Comparison of ENCODE assay signal across 1 cellular context in the genomic region with DNA sequence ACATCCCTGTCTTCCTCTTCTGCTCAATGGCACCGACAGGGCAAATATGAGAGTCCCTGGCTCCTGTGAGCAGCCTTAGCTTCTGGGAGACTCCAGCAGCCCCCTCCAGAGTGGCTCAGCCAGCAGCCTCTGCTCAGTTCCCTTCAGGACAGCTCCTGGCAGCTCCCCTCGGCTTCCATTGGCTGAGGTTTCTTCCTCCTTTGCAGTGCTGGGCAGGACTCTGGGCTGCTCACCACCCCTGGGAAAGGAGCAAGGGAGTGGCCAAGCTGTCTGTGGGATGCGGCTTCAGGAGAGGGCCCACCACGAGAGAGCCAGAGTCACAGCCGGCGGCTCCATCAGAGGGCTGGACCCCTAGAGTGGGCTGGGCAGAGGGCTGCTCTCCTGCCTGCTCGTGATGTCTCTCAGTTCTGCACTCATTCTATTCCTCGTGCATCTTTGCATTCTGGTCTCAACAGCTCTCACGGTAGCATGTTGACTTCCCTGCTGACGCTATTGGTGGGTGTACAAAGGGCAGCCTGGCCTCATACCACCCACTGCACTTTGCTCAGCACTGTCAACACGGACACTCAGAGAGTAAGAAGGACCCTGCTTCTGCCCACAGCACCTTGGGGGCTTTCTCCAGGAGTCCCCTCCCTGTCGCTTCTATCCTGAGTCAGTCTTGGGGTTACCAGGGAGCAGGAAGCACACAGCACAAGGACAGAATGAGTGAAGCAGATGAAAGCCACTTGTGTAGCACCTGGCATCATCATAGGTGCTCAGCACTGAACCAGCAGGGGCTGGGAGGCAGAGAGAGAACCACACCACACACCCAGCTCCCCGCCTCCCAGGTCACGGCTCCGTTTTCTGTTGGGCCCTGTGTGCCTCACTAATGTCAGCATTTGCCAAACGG.
TF ChIP-seq lines count a peak whose summit lies in the region.

No MANE protein-coding gene starts in this region.

TF ChIP-seq in HepG2, 621 proteins besides CTCF, POLR2A, EP300 and RAD21 (continued from another document):
- TF ChIP-seq CCAR2 (optimal IDR thresholded peaks at IDR 0.05; ENCODE audit: low read depth, low read length) (no peak), NFYB (CRISPR knock-in tag; IDR thresholded peaks at IDR 0.05) (no peak)
- TF ChIP-seq, protein P1, sequence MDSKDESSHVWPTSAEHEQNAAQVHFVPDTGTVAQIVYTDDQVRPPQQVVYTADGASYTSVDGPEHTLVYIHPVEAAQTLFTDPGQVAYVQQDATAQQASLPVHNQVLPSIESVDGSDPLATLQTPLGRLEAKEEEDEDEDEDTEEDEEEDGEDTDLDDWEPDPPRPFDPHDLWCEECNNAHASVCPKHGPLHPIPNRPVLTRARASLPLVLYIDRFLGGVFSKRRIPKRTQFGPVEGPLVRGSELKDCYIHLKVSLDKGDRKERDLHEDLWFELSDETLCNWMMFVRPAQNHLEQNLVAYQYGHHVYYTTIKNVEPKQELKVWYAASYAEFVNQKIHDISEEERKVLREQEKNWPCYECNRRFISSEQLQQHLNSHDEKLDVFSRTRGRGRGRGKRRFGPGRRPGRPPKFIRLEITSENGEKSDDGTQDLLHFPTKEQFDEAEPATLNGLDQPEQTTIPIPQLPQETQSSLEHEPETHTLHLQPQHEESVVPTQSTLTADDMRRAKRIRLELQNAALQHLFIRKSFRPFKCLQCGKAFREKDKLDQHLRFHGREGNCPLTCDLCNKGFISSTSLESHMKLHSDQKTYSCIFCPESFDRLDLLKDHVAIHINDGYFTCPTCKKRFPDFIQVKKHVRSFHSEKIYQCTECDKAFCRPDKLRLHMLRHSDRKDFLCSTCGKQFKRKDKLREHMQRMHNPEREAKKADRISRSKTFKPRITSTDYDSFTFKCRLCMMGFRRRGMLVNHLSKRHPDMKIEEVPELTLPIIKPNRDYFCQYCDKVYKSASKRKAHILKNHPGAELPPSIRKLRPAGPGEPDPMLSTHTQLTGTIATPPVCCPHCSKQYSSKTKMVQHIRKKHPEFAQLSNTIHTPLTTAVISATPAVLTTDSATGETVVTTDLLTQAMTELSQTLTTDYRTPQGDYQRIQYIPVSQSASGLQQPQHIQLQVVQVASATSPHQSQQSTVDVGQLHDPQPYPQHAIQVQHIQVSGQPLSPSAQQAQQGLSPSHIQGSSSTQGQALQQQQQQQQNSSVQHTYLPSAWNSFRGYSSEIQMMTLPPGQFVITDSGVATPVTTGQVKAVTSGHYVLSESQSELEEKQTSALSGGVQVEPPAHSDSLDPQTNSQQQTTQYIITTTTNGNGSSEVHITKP (CRISPR knock-in tag; IDR thresholded peaks at IDR 0.05; ENCODE audit: low read depth) = no peak
